39 cellular contexts compared by ENCODE assay signal in the genomic region with DNA sequence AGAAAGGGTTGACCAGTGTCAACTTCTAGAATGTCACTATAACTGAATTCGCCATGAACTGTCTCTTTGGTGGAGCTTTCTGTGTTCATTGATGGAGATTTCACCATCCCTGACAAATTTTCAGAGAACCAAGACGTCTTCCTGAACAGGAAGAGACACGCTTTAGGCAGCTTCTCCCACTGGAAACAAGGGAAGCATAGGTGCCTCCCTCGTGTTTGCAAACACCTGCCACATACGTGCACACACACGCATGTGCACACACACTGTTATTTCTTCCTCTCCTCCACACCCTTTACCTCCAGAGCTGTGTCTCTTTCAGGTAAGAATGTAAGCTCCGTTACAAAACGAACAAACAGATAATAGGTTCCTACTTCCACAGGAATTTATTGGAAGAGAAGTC.
"Had no signal": no experiment of that assay in that cellular context is flagged by ENCODE, and none has a peak within 500 bp of the region (broad histone marks: within the 10 kb centered on the region; RNA-seq: fewer than 3 reads in every experiment).

No MANE protein-coding gene starts in this region.

- DNase-seq: activated B cell treated with CpG ODN at 0.5 μM for 24 hours; activated CD4-positive, alpha-beta T cell treated with anti-CD3 and anti-CD28 coated beads for 4 hours; activated CD4-positive, alpha-beta T cell treated with anti-CD3 and anti-CD28 coated beads, Interleukin-2, amount 50 U/mL, for 4 hours; activated CD4-positive, CD25-positive, alpha-beta regulatory T cell treated with anti-CD3 and anti-CD28 coated beads, Interleukin-2, amount 50 U/mL, for 72 hours; activated CD8-positive, alpha-beta T cell treated with anti-CD3 and anti-CD28 coated beads for 36 hours; activated effector memory CD4-positive, alpha-beta T cell treated with anti-CD3 and anti-CD28 coated beads, Interleukin-2, amount 50 U/mL, for 16 hours; activated naive CD4-positive, alpha-beta T cell; activated naive CD4-positive, alpha-beta T cell treated with anti-CD3 and anti-CD28 coated beads, Interleukin-2, amount 50 U/mL, for 16 hours; activated naive CD8-positive, alpha-beta T cell treated with anti-CD3 and anti-CD28 coated beads for 36 hours; activated T-cell treated with anti-CD3 and anti-CD28 coated beads, Interleukin-2, amount 50 U/mL, for 1 hour; activated T-cell treated with anti-CD3 and anti-CD28 coated beads, Interleukin-2, amount 50 U/mL, for 72 hours; amniotic stem cell; aorta; brain microvascular endothelial cell; MM.1S; MV-4-11; NCI-H1092; NCI-H146; NCI-H187; NCI-H2029 treated with DMSO at 0.1 percent for 48 hours; NCI-H2107; NCI-H2171; NCI-H2227 treated with DMSO at 0.1 percent for 48 hours; NCI-H446; NCI-H510A treated with DMSO at 0.1 percent for 48 hours; NCI-H69; NCI-H82; NK-92 treated with Interleukin-12 subunit alpha and Interleukin-12 subunit beta, amount 100 ng/mL, for 24 hours; PC-9; Right ventricle myocardium superior; SW 1271; T-helper 1 cell; T-helper 2 cell; T-helper 9 cell had no signal

- H3K27ac ChIP-seq: brain microvascular endothelial cell, KMS-11, PC-9, RWPE1, VCaP had no signal

- H3K36me3 ChIP-seq: brain microvascular endothelial cell had no signal

- FAIRE-seq: RCC 7860 had no signal

- ATAC-seq: activated CD8-positive, alpha-beta T cell treated with anti-CD3 and anti-CD28 coated beads for 36 hours; activated T-cell treated with anti-CD3 and anti-CD28 coated beads, Interleukin-2, amount 50 U/mL, for 72 hours; activated T-helper 17 cell treated with anti-CD3 and anti-CD28 coated beads, Interleukin-2, amount 50 U/mL, for 72 hours had no signal

- H3K4me3 ChIP-seq: PC-9 had no signal

- H3K27me3 ChIP-seq: brain microvascular endothelial cell had no signal
